ENCODE assay signal across 6 cellular contexts in the genomic region with DNA sequence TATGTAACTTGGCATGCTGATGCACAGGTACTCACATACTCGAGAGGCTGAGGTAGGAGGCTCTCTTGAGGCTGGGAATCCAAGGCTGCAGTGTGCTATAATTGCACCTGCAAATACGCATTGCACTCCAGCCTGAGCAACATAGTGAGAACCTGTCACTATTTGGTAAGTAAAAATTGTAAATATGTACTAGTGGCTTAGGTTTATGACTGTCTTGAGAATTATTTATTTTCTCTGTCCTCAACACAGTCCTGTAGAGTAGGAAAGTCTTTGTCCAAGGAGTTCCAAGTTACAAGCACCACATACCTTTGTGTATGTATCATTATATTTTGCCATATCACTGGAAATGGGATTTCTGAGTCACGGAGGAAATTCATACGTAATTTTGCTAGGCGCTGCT. TPM values are rescaled to one million over a fixed set of nuclear protein-coding genes. Genes with fewer than 3 reads are reported as not detected.
"Had no signal": no experiment of that assay in that cellular context is flagged by ENCODE, and none has a peak within 500 bp of the region (broad histone marks: within the 10 kb centered on the region; RNA-seq: fewer than 3 reads in every experiment).

No MANE protein-coding gene starts in this region.

RNA-seq across cellular contexts. Expression of a gene that starts 45.1 kb away (rescaled TPM):
- total RNA-seq: heart left ventricle, left lobe of liver, neural crest cell, right atrium auricular region had no signal
- polyA plus RNA-seq: heart left ventricle, small intestine, stomach had no signal
